8 cellular contexts compared by ENCODE assay signal in the genomic region with DNA sequence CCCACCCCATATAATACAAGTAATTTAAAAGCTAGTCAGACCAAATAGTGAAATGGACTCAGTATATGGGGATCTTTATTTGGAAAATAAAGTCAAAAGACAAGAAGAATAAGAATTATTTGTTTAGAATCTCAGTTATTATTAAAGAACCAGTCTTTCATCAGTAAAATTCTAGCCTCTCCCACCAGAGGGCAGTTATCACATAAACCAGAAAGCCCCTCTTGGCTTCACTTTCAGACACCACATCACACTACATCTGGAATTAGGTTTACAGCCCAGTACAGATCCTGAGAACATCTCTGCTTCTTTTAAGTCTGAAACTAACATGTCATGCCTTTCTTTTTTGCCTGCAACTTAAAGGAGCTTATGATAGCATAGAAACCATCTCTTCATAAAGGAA. TPM values are rescaled to one million over a fixed set of nuclear protein-coding genes. Genes with fewer than 3 reads are reported as not detected.
DNase-seq lines count a peak whose midpoint lies in the region; ATAC-seq and TF ChIP-seq lines count a peak whose summit lies in the region.

No MANE protein-coding gene starts in this region.

- no peaks in the 10 kb centered on the region for H3K36me3 ChIP-seq in H7 (replicated peaks; ENCODE audit: control insufficient read depth, insufficient read depth, low read length)
- H3K36me3 ChIP-seq in SK-N-MC (ENCODE audit: insufficient read depth, low read length) = no peaks in the 10 kb centered on the region
- H3K36me3 ChIP-seq in hepatocyte (replicated peaks; ENCODE audit: insufficient read depth, low read depth) = no peaks in the 10 kb centered on the region

- H3K27ac ChIP-seq in SK-N-MC = no peak overlapping the region
- H3K27ac ChIP-seq in hepatocyte = peak overlapping the region; percentile 89

- H3K9me3 ChIP-seq in SK-N-MC (ENCODE audit: low read depth, low read length) (no peaks in the 10 kb centered on the region), hepatocyte (ENCODE audit: low read depth) (no peaks in the 10 kb centered on the region)

- peaks cover 16% of the 10 kb centered on the region for H3K4me1 ChIP-seq in hepatocyte (ENCODE audit: insufficient read depth)

- peak; percentile 18 for DNase-seq in CD1c-positive myeloid dendritic cell (ENCODE audit: extremely low spot score)
- peak; percentile 25 for DNase-seq in H7
- peak; percentile 37 for DNase-seq in SK-N-MC (ENCODE audit: low read depth, low spot score)
- DNase-seq in hepatocyte (ENCODE audit: low spot score) = no peak

- no peaks in the 10 kb centered on the region for H3K79me2 ChIP-seq in hepatocyte

- H3K4me2 ChIP-seq in hepatocyte = no peak overlapping the region

- TF ChIP-seq CTCF in hepatocyte (IDR thresholded peaks at IDR 0.05; ENCODE audit: poor library complexity) = peak; percentile 51

- no peak overlapping the region for H2AFZ ChIP-seq in hepatocyte

- ATAC-seq in GM18909 (IDR thresholded peaks at IDR 0.05; ENCODE audit: poor library complexity, unreplicated experiment) (no peak), HG03175 (IDR thresholded peaks at IDR 0.05; ENCODE audit: unreplicated experiment) (no peak), GM21576 (IDR thresholded peaks at IDR 0.05; ENCODE audit: unreplicated experiment) (no peak), HG03196 (IDR thresholded peaks at IDR 0.05; ENCODE audit: unreplicated experiment) (no peak)

- H3K9ac ChIP-seq in SK-N-MC (ENCODE audit: insufficient read length) = no peak overlapping the region

- H3K27me3 ChIP-seq in H7 (ENCODE audit: control insufficient read depth, insufficient read depth, low read length) = no peaks in the 10 kb centered on the region
- no peaks in the 10 kb centered on the region for H3K27me3 ChIP-seq in hepatocyte

- H3K4me3 ChIP-seq in H7 (ENCODE audit: insufficient read depth, low read depth, low read length) (no peak overlapping the region), SK-N-MC (no peak overlapping the region), hepatocyte (no peak overlapping the region)

- H3K9me2 ChIP-seq in hepatocyte (replicated peaks; ENCODE audit: insufficient read depth) = no peaks in the 10 kb centered on the region

- H4K20me1 ChIP-seq in hepatocyte (ENCODE audit: insufficient read depth, poor library complexity, severe bottlenecking) = no peaks in the 10 kb centered on the region

RNA-seq across cellular contexts. Expression of gene HSPB3, which starts 12.2 kb away (rescaled TPM):
- total RNA-seq in H7 (2014; rRNA removed; shearing (Covaris generic)) = not detected in 2 replicates
- total RNA-seq in hepatocyte = 1.8 and 3.2 TPM in 2 replicates
- polyA plus RNA-seq in hepatocyte = 0.41 and 0.77 TPM in 2 replicates
